Comparison of ENCODE assay signal across 8 cellular contexts in genomic region chr6:116279232-116280160, GRCh38. TPM values are rescaled to one million over a fixed set of nuclear protein-coding genes. Genes with fewer than 3 reads are reported as not detected.
A peak's percentile ranks its signal among the peaks of the same experiment; 100 is the strongest.
DNase-seq lines count a peak whose midpoint lies in the region; ATAC-seq and TF ChIP-seq lines count a peak whose summit lies in the region.

TSS of gene TSPYL1 (minus strand) at chr6:116279930. CDS start at chr6:116279830, 100 bp downstream.

- H3K9me3 ChIP-seq in ovary (no peaks in the 10 kb centered on the region), thyroid gland (no peaks in the 10 kb centered on the region)

- peak within 1 kb of the TSS; percentile 77 for H3K4me3 ChIP-seq in GM12865 (ENCODE audit: low read depth, low read length)
- H3K4me3 ChIP-seq in ovary, result peak within 1 kb of the TSS; percentile 93
- H3K4me3 ChIP-seq in thyroid gland (replicated peaks in 1 of 3), result peak within 1 kb of the TSS; percentile 77 to 87 (median 82)

- intact Hi-C loops in Right ventricle myocardium inferior (cut with DNase I), result loop anchor here (2.0 to 5.0 kb wide), 2 partner anchors 25 to 93 kb away; partner anchors contain the start of genes DSE and TSPYL4
- intact Hi-C loops in ovary (cut with DNase I), result loop anchor here in 2 of 4 donors (5.0 to 10.0 kb wide), 4 partner anchors 165 to 285 kb away; no protein-coding TSS in a partner anchor
- intact Hi-C loops in thyroid gland (cut with DNase I), result loop anchor here (10.0 kb wide), 1 partner anchor 285 kb away; no protein-coding TSS in a partner anchor

- H3K36me3 ChIP-seq in ovary (no peaks in the 10 kb centered on the region), thyroid gland (no peaks in the 10 kb centered on the region)

- DNase-seq in GM12865 (ENCODE audit: low read depth) (peak; percentile 97), NCI-H1417 (lab: John Stamatoyannopoulos, UW) (peak; percentile 94 to 98 (median 94)), SW 1271 (lab: John Stamatoyannopoulos, UW) (peak; percentile 89 to 96), Right ventricle myocardium inferior (ENCODE audit: missing footprints) (peak; percentile 96), ovary (peak; percentile 95 to 98 (median 96)), thyroid gland (peak; percentile 97)
- DNase-seq in activated naive CD8-positive, alpha-beta T cell treated with anti-CD3 and anti-CD28 coated beads, Interleukin-2, amount 50 U/mL, for 16 hours (ENCODE audit: low read depth, low spot score), result peak; percentile 83

- H3K27ac ChIP-seq in ovary (peak within 1 kb of the TSS; percentile 99), thyroid gland (peak within 1 kb of the TSS; percentile 97 to 99 (median 98))

- peak; percentile 98 for TF ChIP-seq POLR2A in ovary (IDR thresholded peaks at IDR 0.05)
- peak; percentile 70 to 99 for TF ChIP-seq POLR2A in thyroid gland (IDR thresholded peaks at IDR 0.05)

- WGBS in ovary, 3 donors, result 0 to 1% (median 0%) methylated on average over 50 to 71 of the region's 71 CpGs
- WGBS in thyroid gland, 2 donors, result 0% methylated on average over 38 of the region's 71 CpGs

- ATAC-seq in HG02759 (IDR thresholded peaks at IDR 0.05; ENCODE audit: unreplicated experiment) (peak; percentile 95), Right ventricle myocardium inferior (peak; percentile 98)

- TF ChIP-seq EP300 in ovary (IDR thresholded peaks at IDR 0.05), result no peak

- H3K4me1 ChIP-seq in ovary (ENCODE audit: insufficient read depth) (peaks cover 6% of the 10 kb centered on the region), thyroid gland (peaks cover 40 to 42% of the 10 kb centered on the region in 2 donors)

- no peaks in the 10 kb centered on the region for H3K27me3 ChIP-seq in ovary
- no peaks in the 10 kb centered on the region for H3K27me3 ChIP-seq in thyroid gland

- TF ChIP-seq CTCF in GM12865 (IDR thresholded peaks at IDR 0.05; ENCODE audit: insufficient read depth, low read depth, low read length, missing control alignments) (peak; percentile 6), ovary (IDR thresholded peaks at IDR 0.05) (peak in 1 of 3 donors; percentile 15), thyroid gland (IDR thresholded peaks at IDR 0.05) (peak in 1 of 6 experiments; percentile 15)

RNA-seq across cellular contexts. Expression of gene TSPYL1, which starts in this region (rescaled TPM):
- total RNA-seq in Right ventricle myocardium inferior (80.6 TPM), ovary (100 to 1,000 TPM in 4 of 7 donors, 10 to 100 TPM in 3; 60.0 to 155 (median 113) TPM), thyroid gland (100 to 1,000 TPM in 3 of 4 donors, 10 to 100 TPM in 1; 87.6 to 169 (median 123) TPM)
- polyA plus RNA-seq in ovary, result 10 to 100 TPM; 39.2 to 88.4 TPM

Comparison
In these comparisons a context has a peak if more than half of its experiments do, and no peak if none do; other contexts are left out.
1. Peak in every context shown above with its lines: DNase-seq, ATAC-seq, H3K4me3 ChIP-seq and H3K27ac ChIP-seq.